Comparison of ENCODE assay signal across 21 cellular contexts in the genomic region with DNA sequence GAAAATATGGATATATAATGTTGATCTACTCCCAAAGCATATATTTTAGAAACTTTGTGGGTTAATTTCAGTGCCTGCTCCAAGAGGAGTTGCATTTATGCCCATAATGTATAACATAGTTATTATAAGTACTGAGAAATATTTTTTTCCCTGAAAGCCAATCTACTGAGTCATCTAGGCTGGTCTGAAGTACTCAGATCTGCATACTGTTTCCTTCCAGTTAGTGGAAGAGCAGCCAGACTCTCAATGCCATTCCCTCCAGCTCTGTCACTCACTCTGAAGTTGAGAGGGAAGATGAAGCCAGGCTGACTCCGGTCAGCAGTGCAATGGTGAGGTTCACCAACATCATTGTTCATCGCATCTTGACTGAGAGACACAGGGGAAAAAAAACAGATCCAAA.
DNase-seq lines count a peak whose midpoint lies in the region; ATAC-seq and TF ChIP-seq lines count a peak whose summit lies in the region.
"Had no signal": no experiment of that assay in that cellular context is flagged by ENCODE, and none has a peak within 500 bp of the region (broad histone marks: within the 10 kb centered on the region; RNA-seq: fewer than 3 reads in every experiment).

No MANE protein-coding gene starts in this region.

- ATAC-seq in HG02884 (IDR thresholded peaks at IDR 0.05; ENCODE audit: unreplicated experiment) = no peak
- ATAC-seq: activated CD8-positive, alpha-beta T cell treated with anti-CD3 and anti-CD28 coated beads for 36 hours; WTC11 had no signal

- no peak for TF ChIP-seq CTCF in fibroblast of pulmonary artery (IDR thresholded peaks at IDR 0.05; ENCODE audit: low read length, missing control alignments)

- no peak overlapping the region for H3K4me3 ChIP-seq in fibroblast of pulmonary artery (replicated peaks; ENCODE audit: low read depth, low read length)
- H3K4me3 ChIP-seq: lung, tibial nerve had no signal

- peak; percentile 24 for DNase-seq in DMS53 treated with DMSO at 0.1 percent for 48 hours (lab: John Stamatoyannopoulos, UW; ENCODE audit: unreplicated experiment)
- DNase-seq in RPMI7951 (ENCODE audit: low read depth) = peak; percentile 4
- DNase-seq in fibroblast of pulmonary artery (ENCODE audit: low read depth) = peak; percentile 31
- peak; percentile 61 for DNase-seq in renal cortical epithelial cell (ENCODE audit: low read depth)
- DNase-seq in activated CD4-positive, alpha-beta T cell treated with anti-CD3 and anti-CD28 coated beads, Interleukin-2, amount 50 U/mL, for 1 hour = no peak
- no peak for DNase-seq in stimulated activated CD4-positive, alpha-beta T cell treated with anti-CD3 and anti-CD28 coated beads, Interleukin-4, amount 100 ng/mL, for 4 hours
- DNase-seq in amniotic stem cell (lab: John Stamatoyannopoulos, UW) = no peak
- DNase-seq: activated CD8-positive, alpha-beta T cell treated with anti-CD3 and anti-CD28 coated beads for 36 hours; activated gamma-delta T cell treated with Interleukin-2 at 50 U/mL for 16 hours; activated T-cell treated with anti-CD3 and anti-CD28 coated beads for 4 hours; COR-L47; islet precursor cell; NCI-H146; NCI-H524; RPMI8226; stimulated activated CD4-positive, alpha-beta T cell treated with anti-CD3 and anti-CD28 coated beads, Interleukin-4, amount 100 ng/mL, for 24 hours; T-helper 9 cell had no signal

Comparison
In these comparisons a context has a peak if more than half of its experiments do, and no peak if none do; other contexts are left out.
1. DNase-seq: peak in DMS53 treated with DMSO at 0.1 percent for 48 hours (single experiment), RPMI7951 (single experiment), fibroblast of pulmonary artery (single experiment) and renal cortical epithelial cell (single experiment); none in activated CD4-positive, alpha-beta T cell treated with anti-CD3 and anti-CD28 coated beads, Interleukin-2, amount 50 U/mL, for 1 hour (single experiment), stimulated activated CD4-positive, alpha-beta T cell treated with anti-CD3 and anti-CD28 coated beads, Interleukin-4, amount 100 ng/mL, for 4 hours (0 of 2) and amniotic stem cell (single experiment).